27 cellular contexts compared by ENCODE assay signal in genomic region chr16:10978124-10978523, GRCh38. TPM values are rescaled to one million over a fixed set of nuclear protein-coding genes. Genes with fewer than 3 reads are reported as not detected.
DNase-seq lines count a peak whose midpoint lies in the region; ATAC-seq and TF ChIP-seq lines count a peak whose summit lies in the region.
"Had no signal": no experiment of that assay in that cellular context is flagged by ENCODE, and none has a peak within 500 bp of the region (broad histone marks: within the 10 kb centered on the region; RNA-seq: fewer than 3 reads in every experiment).

No MANE protein-coding gene starts in this region.

- H3K27ac ChIP-seq in GM23338 (ENCODE audit: low read depth) (no peak overlapping the region), mesendoderm (ENCODE audit: low read depth, low read length) (no peak overlapping the region)
- H3K27ac ChIP-seq: A549, GM23248, psoas muscle, VCaP had no signal

- peaks cover 81% of the 10 kb centered on the region for H3K4me1 Mint-ChIP-seq in activated CD8-positive, alpha-beta T cell treated with anti-CD3 and anti-CD28 coated beads, Interleukin-2, amount 10 ng/mL, durations not matched to agents 7 days and 5 days (ENCODE audit: low read depth)
- peaks cover 8% of the 10 kb centered on the region for H3K4me1 Mint-ChIP-seq in activated CD8-positive, alpha-beta T cell treated with anti-CD3 and anti-CD28 coated beads for 36 hours (ENCODE audit: low read depth)
- H3K4me1 Mint-ChIP-seq in GM23338 = peaks cover 11% of the 10 kb centered on the region
- H3K4me1 Mint-ChIP-seq in activated T-helper 2 cell treated with anti-CD3 and anti-CD28 coated beads, Interferon-gamma antibody, Interleukin-2, Interleukin-4, amounts not matched to agents 10 μg/mL and 5 μg/mL and 100 μg/mL, durations not matched to agents 14 hours and 24 hours and 36 hours (ENCODE audit: low read depth) = peaks cover 66% of the 10 kb centered on the region

- H3K36me3 Mint-ChIP-seq in activated CD8-positive, alpha-beta T cell treated with anti-CD3 and anti-CD28 coated beads, Interleukin-2, amount 10 ng/mL, durations not matched to agents 7 days and 5 days (ENCODE audit: low read depth) = peaks cover 66% of the 10 kb centered on the region
- peaks cover 28% of the 10 kb centered on the region for H3K36me3 Mint-ChIP-seq in activated CD8-positive, alpha-beta T cell treated with anti-CD3 and anti-CD28 coated beads for 36 hours (ENCODE audit: low read depth)
- no peaks in the 10 kb centered on the region for H3K36me3 Mint-ChIP-seq in GM23338 (ENCODE audit: low read depth)
- peaks cover 79% of the 10 kb centered on the region for H3K36me3 Mint-ChIP-seq in activated T-helper 2 cell treated with anti-CD3 and anti-CD28 coated beads, Interferon-gamma antibody, Interleukin-2, Interleukin-4, amounts not matched to agents 10 μg/mL and 5 μg/mL and 100 μg/mL, durations not matched to agents 14 hours and 24 hours and 36 hours (ENCODE audit: low read depth)

- H3K9me2 ChIP-seq in GM23338 (ENCODE audit: insufficient read depth) = no peaks in the 10 kb centered on the region
- H3K9me2 ChIP-seq: SK-N-SH had no signal

- H3K56ac ChIP-seq in mesendoderm (ENCODE audit: low read length) = peak overlapping the region; percentile 30

- no peak overlapping the region for H2AFZ ChIP-seq in GM23338
- H2AFZ ChIP-seq: GM23248 had no signal

- H4K20me1 ChIP-seq in GM23338 (replicated peaks; ENCODE audit: insufficient read depth) = no peaks in the 10 kb centered on the region

- H3K4me3 ChIP-seq in GM23338 (no peak overlapping the region), mesendoderm (ENCODE audit: low read length) (no peak overlapping the region)
- H3K4me3 ChIP-seq: A549, esophagus squamous epithelium, GM23248, psoas muscle, tibial artery had no signal

- H2BK15ac ChIP-seq in mesendoderm (replicated peaks; ENCODE audit: low read depth) = no peak overlapping the region

- no peak overlapping the region for H2AK5ac ChIP-seq in mesendoderm (ENCODE audit: low read length)

- no peak overlapping the region for H3K4me3 Mint-ChIP-seq in activated CD8-positive, alpha-beta T cell treated with anti-CD3 and anti-CD28 coated beads, Interleukin-2, amount 10 ng/mL, durations not matched to agents 7 days and 5 days
- no peak overlapping the region for H3K4me3 Mint-ChIP-seq in activated CD8-positive, alpha-beta T cell treated with anti-CD3 and anti-CD28 coated beads for 36 hours
- H3K4me3 Mint-ChIP-seq in GM23338 = no peak overlapping the region
- no peak overlapping the region for H3K4me3 Mint-ChIP-seq in activated T-helper 2 cell treated with anti-CD3 and anti-CD28 coated beads, Interferon-gamma antibody, Interleukin-2, Interleukin-4, amounts not matched to agents 10 μg/mL and 5 μg/mL and 100 μg/mL, durations not matched to agents 14 hours and 24 hours and 36 hours (ENCODE audit: low read depth)
- H3K4me3 Mint-ChIP-seq: B cell; CD8-positive, alpha-beta memory T cell; endodermal cell; stimulated activated naive CD8-positive, alpha-beta T cell treated with anti-CD3 and anti-CD28 coated beads, Interleukin-15, amount 100 ng/mL, for 72 hours had no signal

- H2BK5ac ChIP-seq in mesendoderm (ENCODE audit: low read length) = no peak overlapping the region

- H3K9ac ChIP-seq in mesendoderm (ENCODE audit: low read length) = no peak overlapping the region
- H3K9ac ChIP-seq: GM23248, SK-N-SH had no signal

- H4K5ac ChIP-seq in mesendoderm (ENCODE audit: low read length) = no peak overlapping the region

- no peaks in the 10 kb centered on the region for H3K9me3 Mint-ChIP-seq in activated CD8-positive, alpha-beta T cell treated with anti-CD3 and anti-CD28 coated beads, Interleukin-2, amount 10 ng/mL, durations not matched to agents 7 days and 5 days (ENCODE audit: insufficient read depth)
- H3K9me3 Mint-ChIP-seq in activated CD8-positive, alpha-beta T cell treated with anti-CD3 and anti-CD28 coated beads for 36 hours = no peaks in the 10 kb centered on the region
- no peaks in the 10 kb centered on the region for H3K9me3 Mint-ChIP-seq in GM23338
- H3K9me3 Mint-ChIP-seq in activated T-helper 2 cell treated with anti-CD3 and anti-CD28 coated beads, Interferon-gamma antibody, Interleukin-2, Interleukin-4, amounts not matched to agents 10 μg/mL and 5 μg/mL and 100 μg/mL, durations not matched to agents 14 hours and 24 hours and 36 hours = no peaks in the 10 kb centered on the region
- H3K9me3 Mint-ChIP-seq: CD8-positive, alpha-beta memory T cell; endodermal cell; stimulated activated naive CD8-positive, alpha-beta T cell treated with anti-CD3 and anti-CD28 coated beads, Interleukin-15, amount 100 ng/mL, for 72 hours had no signal

- intact Hi-C loops in activated CD8-positive, alpha-beta T cell treated with anti-CD3 and anti-CD28 coated beads for 36 hours (cut with micrococcal nuclease) = no loop called here
- intact Hi-C loops in activated T-helper 2 cell treated with anti-CD3 and anti-CD28 coated beads, Interferon-gamma antibody, Interleukin-2, Interleukin-4, amounts not matched to agents 10 μg/mL and 5 μg/mL and 100 μg/mL, durations not matched to agents 14 hours and 24 hours and 36 hours (cut with micrococcal nuclease) = no loop called here

- H3K23ac ChIP-seq in mesendoderm (ENCODE audit: low read length) = no peak overlapping the region

- H3K4ac ChIP-seq in mesendoderm (ENCODE audit: low read depth, low read length) = no peak overlapping the region

- no peak overlapping the region for H2BK120ac ChIP-seq in mesendoderm (ENCODE audit: low read depth, low read length)

- no peaks in the 10 kb centered on the region for H3K79me2 ChIP-seq in GM23338 (replicated peaks; ENCODE audit: insufficient read depth)
- H3K79me2 ChIP-seq in mesendoderm (ENCODE audit: control insufficient read depth, insufficient read depth, low read length) = no peaks in the 10 kb centered on the region

- H3K36me3 ChIP-seq in GM23338 (ENCODE audit: insufficient read depth) = no peaks in the 10 kb centered on the region; the same call in 1 of the 2 replicates
- H3K36me3 ChIP-seq in mesendoderm (ENCODE audit: control insufficient read depth, insufficient read depth, low read length) = no peaks in the 10 kb centered on the region

- H3K4me1 ChIP-seq in GM23338 (ENCODE audit: insufficient read depth) (no peaks in the 10 kb centered on the region), mesendoderm (ENCODE audit: control insufficient read depth, low read depth, low read length) (no peaks in the 10 kb centered on the region)
- H3K4me1 ChIP-seq: A549, psoas muscle had no signal

- peak overlapping the region; percentile 86 for H3K27ac Mint-ChIP-seq in activated CD8-positive, alpha-beta T cell treated with anti-CD3 and anti-CD28 coated beads, Interleukin-2, amount 10 ng/mL, durations not matched to agents 7 days and 5 days
- no peak overlapping the region for H3K27ac Mint-ChIP-seq in activated CD8-positive, alpha-beta T cell treated with anti-CD3 and anti-CD28 coated beads for 36 hours
- H3K27ac Mint-ChIP-seq in GM23338 = peak overlapping the region; percentile 68; the same call in 1 of the 2 replicates
- H3K27ac Mint-ChIP-seq in activated T-helper 2 cell treated with anti-CD3 and anti-CD28 coated beads, Interferon-gamma antibody, Interleukin-2, Interleukin-4, amounts not matched to agents 10 μg/mL and 5 μg/mL and 100 μg/mL, durations not matched to agents 14 hours and 24 hours and 36 hours = peak overlapping the region; percentile 65
- H3K27ac Mint-ChIP-seq: B cell had no signal

- no peaks in the 10 kb centered on the region for H3K27me3 Mint-ChIP-seq in activated CD8-positive, alpha-beta T cell treated with anti-CD3 and anti-CD28 coated beads, Interleukin-2, amount 10 ng/mL, durations not matched to agents 7 days and 5 days (ENCODE audit: low read depth)
- no peaks in the 10 kb centered on the region for H3K27me3 Mint-ChIP-seq in activated CD8-positive, alpha-beta T cell treated with anti-CD3 and anti-CD28 coated beads for 36 hours
- H3K27me3 Mint-ChIP-seq in GM23338 (ENCODE audit: insufficient read depth, low read depth, poor library complexity) = peaks cover 2% of the 10 kb centered on the region
- no peaks in the 10 kb centered on the region for H3K27me3 Mint-ChIP-seq in activated T-helper 2 cell treated with anti-CD3 and anti-CD28 coated beads, Interferon-gamma antibody, Interleukin-2, Interleukin-4, amounts not matched to agents 10 μg/mL and 5 μg/mL and 100 μg/mL, durations not matched to agents 14 hours and 24 hours and 36 hours (ENCODE audit: low read depth)
- H3K27me3 Mint-ChIP-seq: B cell; CD8-positive, alpha-beta memory T cell; stimulated activated naive CD8-positive, alpha-beta T cell treated with anti-CD3 and anti-CD28 coated beads, Interleukin-15, amount 100 ng/mL, for 72 hours had no signal

- 0 out of 2 replicates have a peak, but pooled peaks cover 5% of the 10 kb centered on the region for H3F3A ChIP-seq in GM23338 (replicated peaks; ENCODE audit: low read depth)

- no peaks in the 10 kb centered on the region for H3K79me1 ChIP-seq in mesendoderm (ENCODE audit: low read length)

- H3K4me2 ChIP-seq in GM23338 = no peak overlapping the region
- no peak overlapping the region for H3K4me2 ChIP-seq in mesendoderm (ENCODE audit: low read length)
- H3K4me2 ChIP-seq: A549, SK-N-SH had no signal

- H4K8ac ChIP-seq in mesendoderm (ENCODE audit: low read depth, low read length) = no peak overlapping the region

- POLR2A ChIA-PET in activated CD8-positive, alpha-beta T cell treated with anti-CD3 and anti-CD28 coated beads, Interleukin-2, amount 10 ng/mL, durations not matched to agents 7 days and 5 days (lab: Charles Lee) = no interaction called here
- POLR2A ChIA-PET in activated CD8-positive, alpha-beta T cell treated with anti-CD3 and anti-CD28 coated beads for 36 hours (lab: Charles Lee) = no interaction called here

- CTCF ChIA-PET in activated CD8-positive, alpha-beta T cell treated with anti-CD3 and anti-CD28 coated beads, Interleukin-2, amount 10 ng/mL, durations not matched to agents 7 days and 5 days (lab: Charles Lee) = no interaction called here
- CTCF ChIA-PET in activated CD8-positive, alpha-beta T cell treated with anti-CD3 and anti-CD28 coated beads for 36 hours (lab: Charles Lee) = no interaction called here

- no peak for ATAC-seq in activated CD8-positive, alpha-beta T cell treated with anti-CD3 and anti-CD28 coated beads, Interleukin-2, amount 10 ng/mL, durations not matched to agents 7 days and 5 days
- no peak for ATAC-seq in activated CD8-positive, alpha-beta T cell treated with anti-CD3 and anti-CD28 coated beads for 36 hours
- no peak for ATAC-seq in GM23338
- no peak for ATAC-seq in GM18868 (IDR thresholded peaks at IDR 0.05; ENCODE audit: unreplicated experiment)
- ATAC-seq in GM18867 (IDR thresholded peaks at IDR 0.05; ENCODE audit: unreplicated experiment) = no peak
- ATAC-seq: A549; left cardiac atrium; psoas muscle; stimulated activated naive CD8-positive, alpha-beta T cell treated with anti-CD3 and anti-CD28 coated beads, Interleukin-15, amount 100 ng/mL, for 72 hours had no signal

- no CpG with 5 or more reads among the region's 6 CpGs for WGBS in mesendoderm (ENCODE audit: extremely low coverage, insufficient coverage, low lambda C conversion rate)

- H3K18ac ChIP-seq in mesendoderm (ENCODE audit: low read length) = no peak overlapping the region

- no peak for TF ChIP-seq CTCF in activated CD8-positive, alpha-beta T cell treated with anti-CD3 and anti-CD28 coated beads for 36 hours (IDR thresholded peaks at IDR 0.05)
- no peak for TF ChIP-seq CTCF in GM23338 (conservative IDR thresholded peaks at IDR 0.05; ENCODE audit: low read depth in 2 of 2)

- DNase-seq in activated CD8-positive, alpha-beta T cell treated with anti-CD3 and anti-CD28 coated beads, Interleukin-2, amount 10 ng/mL, durations not matched to agents 7 days and 5 days = no peak
- no peak for DNase-seq in activated CD8-positive, alpha-beta T cell treated with anti-CD3 and anti-CD28 coated beads for 36 hours
- DNase-seq in GM23338 (ENCODE audit: low spot score) (no peak), mesendoderm (no peak), iPS-NIHi7 (ENCODE audit: extremely low spot score) (no peak)
- DNase-seq in activated T-helper 2 cell treated with anti-CD3 and anti-CD28 coated beads, Interferon-gamma antibody, Interleukin-2, Interleukin-4, amounts not matched to agents 10 μg/mL and 5 μg/mL and 100 μg/mL, durations not matched to agents 14 hours and 24 hours and 36 hours (ENCODE audit: low spot score) = no peak
- DNase-seq: CD8-positive, alpha-beta memory T cell; DMS 273 treated with DMSO at 0.1 percent for 48 hours; endodermal cell; esophagus squamous epithelium; foreskin melanocyte; GM23248; left cardiac atrium; NCI-H1048; NCI-H187; NCI-H2171 treated with DMSO at 0.1 percent for 48 hours; NCI-H524; psoas muscle; SK-N-SH; stimulated activated naive CD8-positive, alpha-beta T cell treated with anti-CD3 and anti-CD28 coated beads, Interleukin-15, amount 100 ng/mL, for 72 hours; T-helper 9 cell; tibial artery had no signal

- no peaks in the 10 kb centered on the region for H3K27me3 ChIP-seq in GM23338 (ENCODE audit: insufficient read depth)
- no peaks in the 10 kb centered on the region for H3K27me3 ChIP-seq in mesendoderm (ENCODE audit: insufficient read depth, low read length, poor library complexity)
- H3K27me3 ChIP-seq: esophagus squamous epithelium, tibial artery had no signal

RNA-seq across cellular contexts. Expression of gene CLEC16A, which starts 33.8 kb away (rescaled TPM):
- total RNA-seq in activated CD8-positive, alpha-beta T cell treated with anti-CD3 and anti-CD28 coated beads, Interleukin-2, amount 10 ng/mL, durations not matched to agents 7 days and 5 days = 10 to 100 TPM; 32.8 to 38.5 TPM
- total RNA-seq in activated CD8-positive, alpha-beta T cell treated with anti-CD3 and anti-CD28 coated beads for 36 hours = 10 to 100 TPM; 20.4 to 21.7 TPM
- 17.3 and 24.1 TPM in 2 replicates for total RNA-seq in GM23338 (2014; rRNA removed; shearing (Covaris generic))
- polyA plus RNA-seq in GM23338 (2016; fragmentation: Nextera tagmentation; extraction: Ambion mirVana) = 8.4 and 9.9 TPM in 2 replicates
- total RNA-seq in activated T-helper 2 cell treated with anti-CD3 and anti-CD28 coated beads, Interferon-gamma antibody, Interleukin-2, Interleukin-4, amounts not matched to agents 10 μg/mL and 5 μg/mL and 100 μg/mL, durations not matched to agents 14 hours and 24 hours and 36 hours = 44.8 and 48.7 TPM in 2 replicates
- polyA plus RNA-seq in mesendoderm (2013, experiment 1 of 2) = 13.1 TPM
- polyA plus RNA-seq in mesendoderm (2013, experiment 2 of 2) = 13.2 TPM

RNA-seq across cellular contexts. Expression of gene DEXI, which starts 35.9 kb away (rescaled TPM):
- total RNA-seq in activated CD8-positive, alpha-beta T cell treated with anti-CD3 and anti-CD28 coated beads, Interleukin-2, amount 10 ng/mL, durations not matched to agents 7 days and 5 days = 10 to 100 TPM; 31.9 TPM
- total RNA-seq in activated CD8-positive, alpha-beta T cell treated with anti-CD3 and anti-CD28 coated beads for 36 hours = 10 to 100 TPM; 24.8 to 25.3 TPM
- 56.5 and 58.2 TPM in 2 replicates for total RNA-seq in GM23338 (2014; rRNA removed; shearing (Covaris generic))
- polyA plus RNA-seq in GM23338 (2016; fragmentation: Nextera tagmentation; extraction: Ambion mirVana) = 25.7 and 26.5 TPM in 2 replicates
- 38.5 and 38.7 TPM in 2 replicates for total RNA-seq in activated T-helper 2 cell treated with anti-CD3 and anti-CD28 coated beads, Interferon-gamma antibody, Interleukin-2, Interleukin-4, amounts not matched to agents 10 μg/mL and 5 μg/mL and 100 μg/mL, durations not matched to agents 14 hours and 24 hours and 36 hours
- polyA plus RNA-seq in mesendoderm (2013, experiment 1 of 2) = 19.9 TPM
- 18.6 TPM for polyA plus RNA-seq in mesendoderm (2013, experiment 2 of 2)
